Comparison of ENCODE assay signal across 8 cellular contexts in the genomic region with DNA sequence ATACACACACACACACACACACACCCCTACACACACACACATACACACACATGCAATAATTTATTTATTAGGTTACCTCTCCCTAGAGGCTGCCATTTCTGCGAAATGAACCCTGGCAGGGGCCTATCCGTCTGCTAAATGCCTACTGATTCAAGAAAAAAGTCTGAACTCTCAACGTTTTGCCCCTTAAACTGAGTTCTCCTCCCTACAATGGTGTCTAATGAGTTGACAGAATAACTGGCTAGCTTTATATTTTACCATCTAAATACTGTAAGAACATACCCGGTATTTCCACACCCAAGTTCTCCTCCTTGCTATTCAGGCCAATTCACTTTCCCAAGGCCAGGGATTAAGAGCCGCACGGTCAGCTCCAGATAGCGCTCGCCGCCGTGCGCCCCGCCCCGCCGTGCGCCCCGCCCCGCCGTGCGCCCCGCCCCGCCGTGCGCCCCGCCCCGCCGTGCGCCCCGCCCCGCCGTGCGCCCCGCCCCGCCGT. TPM values are rescaled to one million over a fixed set of nuclear protein-coding genes. Genes with fewer than 3 reads are reported as not detected.
DNase-seq lines count a peak whose midpoint lies in the region; ATAC-seq and FAIRE-seq lines count a peak whose summit lies in the region.

No MANE protein-coding gene starts in this region.

- H3K9me3 Mint-ChIP-seq in activated CD4-positive, alpha-beta T cell treated with anti-CD3 and anti-CD28 coated beads for 36 hours (ENCODE audit: low read depth), result no peaks in the 10 kb centered on the region
- H3K9me3 Mint-ChIP-seq in memory B cell, result no peaks in the 10 kb centered on the region

- H3K4me1 Mint-ChIP-seq in activated CD4-positive, alpha-beta T cell treated with anti-CD3 and anti-CD28 coated beads for 36 hours, result peaks cover 41% of the 10 kb centered on the region
- peaks cover 23% of the 10 kb centered on the region for H3K4me1 Mint-ChIP-seq in memory B cell

- H3K36me3 Mint-ChIP-seq in activated CD4-positive, alpha-beta T cell treated with anti-CD3 and anti-CD28 coated beads for 36 hours (ENCODE audit: low read depth), result peaks cover 10% of the 10 kb centered on the region
- peaks cover 13% of the 10 kb centered on the region for H3K36me3 Mint-ChIP-seq in memory B cell

- H3K27ac Mint-ChIP-seq in activated CD4-positive, alpha-beta T cell treated with anti-CD3 and anti-CD28 coated beads for 36 hours, result peak overlapping the region; percentile 77
- H3K27ac Mint-ChIP-seq in memory B cell, result peak overlapping the region; percentile 97

- CTCF ChIA-PET in activated CD4-positive, alpha-beta T cell treated with anti-CD3 and anti-CD28 coated beads for 36 hours (lab: Charles Lee), result interaction anchor here (1.0 to 3.5 kb wide), 4 partner anchors 8 to 64 kb away, joined by 4 to 17 read pairs (median 6); no protein-coding TSS in a partner anchor

- FAIRE-seq in urothelium cell line (lab: Jason Lieb, UNC), result no peak

- H3K27me3 ChIP-seq in HUES48 (ENCODE audit: control insufficient read depth, insufficient read depth, low read length), result no peaks in the 10 kb centered on the region
- H3K27me3 ChIP-seq in endocrine pancreas (ENCODE audit: control insufficient read depth, insufficient read depth, low read length), result no peaks in the 10 kb centered on the region

- H3K9me3 ChIP-seq in HUES48 (ENCODE audit: control insufficient read depth, insufficient read depth, low read length) (no peaks in the 10 kb centered on the region), endocrine pancreas (ENCODE audit: control insufficient read depth, low read length) (no peaks in the 10 kb centered on the region)

- no peak overlapping the region for H3K27ac ChIP-seq in HUES48 (ENCODE audit: low read depth, low read length)

- POLR2A ChIA-PET in activated CD4-positive, alpha-beta T cell treated with anti-CD3 and anti-CD28 coated beads for 36 hours (lab: Charles Lee), result no interaction called here

- H3K4me3 Mint-ChIP-seq in activated CD4-positive, alpha-beta T cell treated with anti-CD3 and anti-CD28 coated beads for 36 hours, result peak overlapping the region; percentile 94
- H3K4me3 Mint-ChIP-seq in memory B cell, result peak overlapping the region; percentile 75

- H3K4me3 ChIP-seq in HUES48 (ENCODE audit: low read depth, low read length) (peak overlapping the region; percentile 49), endocrine pancreas (ENCODE audit: control insufficient read depth, insufficient read depth, low read length) (peak overlapping the region; percentile 59)

- intact Hi-C loops in activated CD4-positive, alpha-beta T cell treated with anti-CD3 and anti-CD28 coated beads for 36 hours (cut with DNase I, micrococcal nuclease), result loop anchor here in 1 of 2 experiments (1.0 kb wide), 1 partner anchor 10 kb away; no protein-coding TSS in a partner anchor

- H3K9ac ChIP-seq in HUES48 (ENCODE audit: low read depth, low read length) (no peak overlapping the region), endocrine pancreas (ENCODE audit: control insufficient read depth, insufficient read depth, low read length) (no peak overlapping the region)

- ATAC-seq in activated CD4-positive, alpha-beta T cell treated with anti-CD3 and anti-CD28 coated beads for 36 hours, result peak; percentile 27
- peak; percentile 58 for ATAC-seq in GM21723 (IDR thresholded peaks at IDR 0.05; ENCODE audit: unreplicated experiment)
- peak; percentile 15 for ATAC-seq in memory B cell (ENCODE audit: low read depth)

- H3K36me3 ChIP-seq in HUES48 (ENCODE audit: control insufficient read depth, insufficient read depth, low read length), result peaks cover 10% of the 10 kb centered on the region; the same call in 1 of the 2 replicates
- no peaks in the 10 kb centered on the region for H3K36me3 ChIP-seq in endocrine pancreas (ENCODE audit: control insufficient read depth, insufficient read depth, low read length)

- H3K4me1 ChIP-seq in HUES48 (ENCODE audit: control insufficient read depth, insufficient read depth, low read length), result peaks cover 14% of the 10 kb centered on the region; the same call in 1 of the 2 replicates
- peaks cover 23% of the 10 kb centered on the region for H3K4me1 ChIP-seq in endocrine pancreas (ENCODE audit: control insufficient read depth, insufficient read depth, low read length)

- peaks cover 5% of the 10 kb centered on the region for H3K27me3 Mint-ChIP-seq in activated CD4-positive, alpha-beta T cell treated with anti-CD3 and anti-CD28 coated beads for 36 hours
- H3K27me3 Mint-ChIP-seq in memory B cell, result no peaks in the 10 kb centered on the region

- peak; percentile 13 for DNase-seq in activated CD4-positive, alpha-beta T cell treated with anti-CD3 and anti-CD28 coated beads for 36 hours
- no peak for DNase-seq in activated CD4-positive, alpha-beta T cell treated with anti-CD3 and anti-CD28 coated beads, Interleukin-2, amount 50 U/mL, for 1 hour
- DNase-seq in SK-N-DZ (ENCODE audit: low spot score) (peak; percentile 58), memory B cell (ENCODE audit: low spot score in 2 of 2) (peak in 1 of 2 donors; percentile 34), urothelium cell line (ENCODE audit: low spot score) (peak; percentile 63)

RNA-seq across cellular contexts. Expression of a gene that starts 0.3 kb away (rescaled TPM):
- 10 to 100 TPM; 18.1 to 28.4 TPM for total RNA-seq in activated CD4-positive, alpha-beta T cell treated with anti-CD3 and anti-CD28 coated beads for 36 hours
- 15.8 and 20.8 TPM in 2 replicates for polyA plus RNA-seq in SK-N-DZ (2014; cell fraction: cytosol; rRNA removed)
- 69.8 and 78.1 TPM in 2 replicates for polyA plus RNA-seq in SK-N-DZ (2014; cell fraction: nucleus; rRNA removed)

RNA-seq across cellular contexts. Expression of a gene that starts 46.2 kb away (rescaled TPM):
- 1 to 10 TPM; 3.5 to 3.6 TPM for total RNA-seq in activated CD4-positive, alpha-beta T cell treated with anti-CD3 and anti-CD28 coated beads for 36 hours
- 1.4 and 1.6 TPM in 2 replicates for polyA plus RNA-seq in SK-N-DZ (2014; cell fraction: cytosol; rRNA removed)
- 18.6 and 19.3 TPM in 2 replicates for polyA plus RNA-seq in SK-N-DZ (2014; cell fraction: nucleus; rRNA removed)
